9 cellular contexts compared by ENCODE assay signal in the genomic region with DNA sequence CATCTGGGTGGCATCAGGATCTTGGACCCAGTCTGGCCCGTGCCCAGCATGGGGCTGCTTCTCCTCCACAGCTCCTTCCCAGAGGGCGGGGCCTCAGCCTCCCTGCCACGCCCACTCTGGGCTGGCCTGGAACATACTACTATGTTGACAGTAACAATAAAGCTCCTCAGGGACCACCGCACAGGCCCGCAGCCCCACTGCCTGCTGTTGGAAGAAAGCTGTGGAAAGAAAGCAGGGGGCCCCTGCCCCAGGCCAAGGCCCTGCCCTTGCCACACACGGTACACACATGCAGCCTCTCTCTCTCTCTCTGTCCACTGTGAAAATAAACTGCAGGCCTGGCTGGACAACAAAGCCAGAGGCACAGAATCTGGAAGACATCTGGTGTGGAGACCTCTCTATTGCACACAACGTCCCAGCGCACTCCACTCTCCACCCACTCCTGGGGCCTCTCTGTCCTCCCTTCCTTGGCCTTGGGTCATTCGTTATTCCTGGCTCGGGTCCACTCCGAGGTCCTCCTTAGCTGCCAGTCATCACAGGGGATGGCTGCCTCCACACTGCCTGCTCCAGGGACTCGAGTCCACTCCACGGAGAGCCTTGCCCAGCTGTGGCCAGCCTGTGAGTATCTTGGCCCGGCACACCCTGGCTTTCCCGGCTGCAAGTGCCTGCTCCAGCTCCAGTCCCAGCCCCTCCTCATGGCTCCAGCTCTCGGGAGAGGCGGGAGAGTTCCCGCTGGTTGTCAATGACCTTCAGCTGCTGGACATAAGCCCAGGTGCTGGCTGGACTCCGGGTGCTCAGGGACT. TPM values are rescaled to one million over a fixed set of nuclear protein-coding genes. Genes with fewer than 3 reads are reported as not detected.
DNase-seq lines count a peak whose midpoint lies in the region; ATAC-seq, FAIRE-seq and TF ChIP-seq lines count a peak whose summit lies in the region.
"Had no signal": no experiment of that assay in that cellular context is flagged by ENCODE, and none has a peak within 500 bp of the region (broad histone marks: within the 10 kb centered on the region; RNA-seq: fewer than 3 reads in every experiment).

No MANE protein-coding gene starts in this region.

- H3K4me1 ChIP-seq in uterus, result peaks cover 9 to 30% of the 10 kb centered on the region in 2 donors

- no peaks in the 10 kb centered on the region for H3K36me3 ChIP-seq in uterus

- H3K9me3 Mint-ChIP-seq in nephron, result no peaks in the 10 kb centered on the region

- peak overlapping the region in 1 of 2 donors; percentile 8 for H3K4me3 ChIP-seq in uterus
- H3K4me3 ChIP-seq: A549 had no signal

- H3K9me3 ChIP-seq in uterus, result no peaks in the 10 kb centered on the region
- H3K9me3 ChIP-seq: A549 had no signal

- intact Hi-C loops in uterus (cut with DNase I; ENCODE audit: low total_unique reads), result no loop called here

- no peak for TF ChIP-seq POLR2A in uterus (IDR thresholded peaks at IDR 0.05)

- H3K27me3 ChIP-seq in uterus, result no peaks in the 10 kb centered on the region

- no peaks in the 10 kb centered on the region for H3K27me3 Mint-ChIP-seq in nephron (ENCODE audit: low read depth)

- ATAC-seq in HG03280 (IDR thresholded peaks at IDR 0.05; ENCODE audit: unreplicated experiment), result no peak

- TF ChIP-seq CTCF in nephron (IDR thresholded peaks at IDR 0.05; ENCODE audit: unreplicated experiment in 3 of 3) (no peak), uterus (IDR thresholded peaks at IDR 0.05) (no peak)

- no peak for FAIRE-seq in HTR-8/SVneo (lab: Jason Lieb, UNC)
- FAIRE-seq: A549 had no signal

- no peaks in the 10 kb centered on the region for H3K36me3 Mint-ChIP-seq in nephron (ENCODE audit: low read depth)

- peak; percentile 14 for DNase-seq in NCI-H748 (lab: John Stamatoyannopoulos, UW; ENCODE audit: unreplicated experiment)
- no peak for DNase-seq in NCI-H748 treated with DMSO at 0.1 percent for 48 hours (lab: John Stamatoyannopoulos, UW)
- peak; percentile 91 for DNase-seq in fibroblast of the conjunctiva (ENCODE audit: low read depth)
- peak; percentile 85 to 89 for DNase-seq in uterus
- no peak for DNase-seq in HTR-8/SVneo (ENCODE audit: insufficient read length, low spot score)
- no peak for DNase-seq in HuH-7.5 (ENCODE audit: low spot score)

- H3K27ac ChIP-seq in uterus, result peak overlapping the region; percentile 79 to 84
- H3K27ac ChIP-seq: A549 had no signal

- peak overlapping the region; percentile 14 to 57 (median 40) for H3K4me3 Mint-ChIP-seq in nephron

- H3K27ac Mint-ChIP-seq in nephron, result peak overlapping the region; percentile 96 to 97 (median 96)

- H3K4me1 Mint-ChIP-seq in nephron, result peaks cover 55% of the 10 kb centered on the region

RNA-seq across cellular contexts. Expression of a gene that starts 11.8 kb away (rescaled TPM):
- total RNA-seq in uterus, result under 1 TPM in 2 of 4 donors, not detected in 2; 0.28 to 0.64 TPM

RNA-seq across cellular contexts. Expression of a gene that starts 21.6 kb away (rescaled TPM):
- total RNA-seq in uterus, result 100 to 1,000 TPM in 1 of 4 donors, 10 to 100 TPM in 3; 13.5 to 105 (median 48.7) TPM

RNA-seq across cellular contexts. Expression of a gene that starts 31.2 kb away (rescaled TPM):
- 10 to 100 TPM; 16.8 to 33.6 (median 22.2) TPM for total RNA-seq in uterus

RNA-seq across cellular contexts. Expression of a gene that starts 36.0 kb away (rescaled TPM):
- 10 to 100 TPM in 3 of 4 donors, 1 to 10 TPM in 1; 1.3 to 50.5 (median 15.4) TPM for total RNA-seq in uterus

Comparison
In these comparisons a context has a peak if more than half of its experiments do, and no peak if none do; other contexts are left out.
1. DNase-seq: peak in NCI-H748 (single experiment), fibroblast of the conjunctiva (single experiment) and uterus (2 of 2); none in NCI-H748 treated with DMSO at 0.1 percent for 48 hours (single experiment), HTR-8/SVneo (single experiment) and HuH-7.5 (single experiment).